In genomic region chr2:231065966-231066365, GRCh38 we compare ENCODE assay signal across 1 cellular context.
TF ChIP-seq lines count a peak whose summit lies in the region.

No MANE protein-coding gene starts in this region.

TF ChIP-seq in HepG2, 621 proteins besides CTCF, POLR2A, EP300 and RAD21 (continued from another document and continues in another):
- TF ChIP-seq, protein P1, sequence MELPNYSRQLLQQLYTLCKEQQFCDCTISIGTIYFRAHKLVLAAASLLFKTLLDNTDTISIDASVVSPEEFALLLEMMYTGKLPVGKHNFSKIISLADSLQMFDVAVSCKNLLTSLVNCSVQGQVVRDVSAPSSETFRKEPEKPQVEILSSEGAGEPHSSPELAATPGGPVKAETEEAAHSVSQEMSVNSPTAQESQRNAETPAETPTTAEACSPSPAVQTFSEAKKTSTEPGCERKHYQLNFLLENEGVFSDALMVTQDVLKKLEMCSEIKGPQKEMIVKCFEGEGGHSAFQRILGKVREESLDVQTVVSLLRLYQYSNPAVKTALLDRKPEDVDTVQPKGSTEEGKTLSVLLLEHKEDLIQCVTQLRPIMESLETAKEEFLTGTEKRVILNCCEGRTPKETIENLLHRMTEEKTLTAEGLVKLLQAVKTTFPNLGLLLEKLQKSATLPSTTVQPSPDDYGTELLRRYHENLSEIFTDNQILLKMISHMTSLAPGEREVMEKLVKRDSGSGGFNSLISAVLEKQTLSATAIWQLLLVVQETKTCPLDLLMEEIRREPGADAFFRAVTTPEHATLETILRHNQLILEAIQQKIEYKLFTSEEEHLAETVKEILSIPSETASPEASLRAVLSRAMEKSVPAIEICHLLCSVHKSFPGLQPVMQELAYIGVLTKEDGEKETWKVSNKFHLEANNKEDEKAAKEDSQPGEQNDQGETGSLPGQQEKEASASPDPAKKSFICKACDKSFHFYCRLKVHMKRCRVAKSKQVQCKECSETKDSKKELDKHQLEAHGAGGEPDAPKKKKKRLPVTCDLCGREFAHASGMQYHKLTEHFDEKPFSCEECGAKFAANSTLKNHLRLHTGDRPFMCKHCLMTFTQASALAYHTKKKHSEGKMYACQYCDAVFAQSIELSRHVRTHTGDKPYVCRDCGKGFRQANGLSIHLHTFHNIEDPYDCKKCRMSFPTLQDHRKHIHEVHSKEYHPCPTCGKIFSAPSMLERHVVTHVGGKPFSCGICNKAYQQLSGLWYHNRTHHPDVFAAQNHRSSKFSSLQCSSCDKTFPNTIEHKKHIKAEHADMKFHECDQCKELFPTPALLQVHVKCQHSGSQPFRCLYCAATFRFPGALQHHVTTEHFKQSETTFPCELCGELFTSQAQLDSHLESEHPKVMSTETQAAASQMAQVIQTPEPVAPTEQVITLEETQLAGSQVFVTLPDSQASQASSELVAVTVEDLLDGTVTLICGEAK (IDR thresholded peaks at IDR 0.05): no peak
- TF ChIP-seq, protein P1 (CRISPR knock-in tag; IDR thresholded peaks at IDR 0.05): no peak
- TF ChIP-seq, protein P2, sequence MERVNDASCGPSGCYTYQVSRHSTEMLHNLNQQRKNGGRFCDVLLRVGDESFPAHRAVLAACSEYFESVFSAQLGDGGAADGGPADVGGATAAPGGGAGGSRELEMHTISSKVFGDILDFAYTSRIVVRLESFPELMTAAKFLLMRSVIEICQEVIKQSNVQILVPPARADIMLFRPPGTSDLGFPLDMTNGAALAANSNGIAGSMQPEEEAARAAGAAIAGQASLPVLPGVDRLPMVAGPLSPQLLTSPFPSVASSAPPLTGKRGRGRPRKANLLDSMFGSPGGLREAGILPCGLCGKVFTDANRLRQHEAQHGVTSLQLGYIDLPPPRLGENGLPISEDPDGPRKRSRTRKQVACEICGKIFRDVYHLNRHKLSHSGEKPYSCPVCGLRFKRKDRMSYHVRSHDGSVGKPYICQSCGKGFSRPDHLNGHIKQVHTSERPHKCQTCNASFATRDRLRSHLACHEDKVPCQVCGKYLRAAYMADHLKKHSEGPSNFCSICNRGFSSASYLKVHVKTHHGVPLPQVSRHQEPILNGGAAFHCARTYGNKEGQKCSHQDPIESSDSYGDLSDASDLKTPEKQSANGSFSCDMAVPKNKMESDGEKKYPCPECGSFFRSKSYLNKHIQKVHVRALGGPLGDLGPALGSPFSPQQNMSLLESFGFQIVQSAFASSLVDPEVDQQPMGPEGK (CRISPR knock-in tag; IDR thresholded peaks at IDR 0.05): peak; percentile 11; the same call in 1 of the 2 replicates
- TF ChIP-seq ARHGAP35 (CRISPR knock-in tag; IDR thresholded peaks at IDR 0.05; ENCODE audit: borderline replicate concordance) (no peak), PRDM10 (CRISPR knock-in tag; IDR thresholded peaks at IDR 0.05; ENCODE audit: low read depth) (0 out of 2 replicates have a peak, but pooled peaks have one; percentile 47), HMGXB3 (CRISPR knock-in tag; IDR thresholded peaks at IDR 0.05; ENCODE audit: borderline replicate concordance) (no peak), ZNF264 (CRISPR knock-in tag; IDR thresholded peaks at IDR 0.05) (no peak), BHLHE40 (IDR thresholded peaks at IDR 0.05; ENCODE audit: low read length) (no peak), PHF5A (CRISPR knock-in tag; IDR thresholded peaks at IDR 0.05; ENCODE audit: low read depth, unreplicated experiment) (peak; percentile 70), TEAD2 (CRISPR knock-in tag; IDR thresholded peaks at IDR 0.05) (no peak), ZBTB1 (CRISPR knock-in tag; IDR thresholded peaks at IDR 0.05; ENCODE audit: borderline replicate concordance) (no peak)
- TF ChIP-seq, protein P3, sequence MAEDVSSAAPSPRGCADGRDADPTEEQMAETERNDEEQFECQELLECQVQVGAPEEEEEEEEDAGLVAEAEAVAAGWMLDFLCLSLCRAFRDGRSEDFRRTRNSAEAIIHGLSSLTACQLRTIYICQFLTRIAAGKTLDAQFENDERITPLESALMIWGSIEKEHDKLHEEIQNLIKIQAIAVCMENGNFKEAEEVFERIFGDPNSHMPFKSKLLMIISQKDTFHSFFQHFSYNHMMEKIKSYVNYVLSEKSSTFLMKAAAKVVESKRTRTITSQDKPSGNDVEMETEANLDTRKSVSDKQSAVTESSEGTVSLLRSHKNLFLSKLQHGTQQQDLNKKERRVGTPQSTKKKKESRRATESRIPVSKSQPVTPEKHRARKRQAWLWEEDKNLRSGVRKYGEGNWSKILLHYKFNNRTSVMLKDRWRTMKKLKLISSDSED (CRISPR knock-in tag; IDR thresholded peaks at IDR 0.05): no peak
- TF ChIP-seq, protein P4, sequence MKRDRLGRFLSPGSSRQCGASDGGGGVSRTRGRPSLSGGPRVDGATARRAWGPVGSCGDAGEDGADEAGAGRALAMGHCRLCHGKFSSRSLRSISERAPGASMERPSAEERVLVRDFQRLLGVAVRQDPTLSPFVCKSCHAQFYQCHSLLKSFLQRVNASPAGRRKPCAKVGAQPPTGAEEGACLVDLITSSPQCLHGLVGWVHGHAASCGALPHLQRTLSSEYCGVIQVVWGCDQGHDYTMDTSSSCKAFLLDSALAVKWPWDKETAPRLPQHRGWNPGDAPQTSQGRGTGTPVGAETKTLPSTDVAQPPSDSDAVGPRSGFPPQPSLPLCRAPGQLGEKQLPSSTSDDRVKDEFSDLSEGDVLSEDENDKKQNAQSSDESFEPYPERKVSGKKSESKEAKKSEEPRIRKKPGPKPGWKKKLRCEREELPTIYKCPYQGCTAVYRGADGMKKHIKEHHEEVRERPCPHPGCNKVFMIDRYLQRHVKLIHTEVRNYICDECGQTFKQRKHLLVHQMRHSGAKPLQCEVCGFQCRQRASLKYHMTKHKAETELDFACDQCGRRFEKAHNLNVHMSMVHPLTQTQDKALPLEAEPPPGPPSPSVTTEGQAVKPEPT (CRISPR knock-in tag; IDR thresholded peaks at IDR 0.05; ENCODE audit: low read depth): no peak
- TF ChIP-seq, protein P5, sequence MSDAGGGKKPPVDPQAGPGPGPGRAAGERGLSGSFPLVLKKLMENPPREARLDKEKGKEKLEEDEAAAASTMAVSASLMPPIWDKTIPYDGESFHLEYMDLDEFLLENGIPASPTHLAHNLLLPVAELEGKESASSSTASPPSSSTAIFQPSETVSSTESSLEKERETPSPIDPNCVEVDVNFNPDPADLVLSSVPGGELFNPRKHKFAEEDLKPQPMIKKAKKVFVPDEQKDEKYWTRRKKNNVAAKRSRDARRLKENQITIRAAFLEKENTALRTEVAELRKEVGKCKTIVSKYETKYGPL (CRISPR knock-in tag; IDR thresholded peaks at IDR 0.05): peak; percentile 96
- TF ChIP-seq, protein P6, sequence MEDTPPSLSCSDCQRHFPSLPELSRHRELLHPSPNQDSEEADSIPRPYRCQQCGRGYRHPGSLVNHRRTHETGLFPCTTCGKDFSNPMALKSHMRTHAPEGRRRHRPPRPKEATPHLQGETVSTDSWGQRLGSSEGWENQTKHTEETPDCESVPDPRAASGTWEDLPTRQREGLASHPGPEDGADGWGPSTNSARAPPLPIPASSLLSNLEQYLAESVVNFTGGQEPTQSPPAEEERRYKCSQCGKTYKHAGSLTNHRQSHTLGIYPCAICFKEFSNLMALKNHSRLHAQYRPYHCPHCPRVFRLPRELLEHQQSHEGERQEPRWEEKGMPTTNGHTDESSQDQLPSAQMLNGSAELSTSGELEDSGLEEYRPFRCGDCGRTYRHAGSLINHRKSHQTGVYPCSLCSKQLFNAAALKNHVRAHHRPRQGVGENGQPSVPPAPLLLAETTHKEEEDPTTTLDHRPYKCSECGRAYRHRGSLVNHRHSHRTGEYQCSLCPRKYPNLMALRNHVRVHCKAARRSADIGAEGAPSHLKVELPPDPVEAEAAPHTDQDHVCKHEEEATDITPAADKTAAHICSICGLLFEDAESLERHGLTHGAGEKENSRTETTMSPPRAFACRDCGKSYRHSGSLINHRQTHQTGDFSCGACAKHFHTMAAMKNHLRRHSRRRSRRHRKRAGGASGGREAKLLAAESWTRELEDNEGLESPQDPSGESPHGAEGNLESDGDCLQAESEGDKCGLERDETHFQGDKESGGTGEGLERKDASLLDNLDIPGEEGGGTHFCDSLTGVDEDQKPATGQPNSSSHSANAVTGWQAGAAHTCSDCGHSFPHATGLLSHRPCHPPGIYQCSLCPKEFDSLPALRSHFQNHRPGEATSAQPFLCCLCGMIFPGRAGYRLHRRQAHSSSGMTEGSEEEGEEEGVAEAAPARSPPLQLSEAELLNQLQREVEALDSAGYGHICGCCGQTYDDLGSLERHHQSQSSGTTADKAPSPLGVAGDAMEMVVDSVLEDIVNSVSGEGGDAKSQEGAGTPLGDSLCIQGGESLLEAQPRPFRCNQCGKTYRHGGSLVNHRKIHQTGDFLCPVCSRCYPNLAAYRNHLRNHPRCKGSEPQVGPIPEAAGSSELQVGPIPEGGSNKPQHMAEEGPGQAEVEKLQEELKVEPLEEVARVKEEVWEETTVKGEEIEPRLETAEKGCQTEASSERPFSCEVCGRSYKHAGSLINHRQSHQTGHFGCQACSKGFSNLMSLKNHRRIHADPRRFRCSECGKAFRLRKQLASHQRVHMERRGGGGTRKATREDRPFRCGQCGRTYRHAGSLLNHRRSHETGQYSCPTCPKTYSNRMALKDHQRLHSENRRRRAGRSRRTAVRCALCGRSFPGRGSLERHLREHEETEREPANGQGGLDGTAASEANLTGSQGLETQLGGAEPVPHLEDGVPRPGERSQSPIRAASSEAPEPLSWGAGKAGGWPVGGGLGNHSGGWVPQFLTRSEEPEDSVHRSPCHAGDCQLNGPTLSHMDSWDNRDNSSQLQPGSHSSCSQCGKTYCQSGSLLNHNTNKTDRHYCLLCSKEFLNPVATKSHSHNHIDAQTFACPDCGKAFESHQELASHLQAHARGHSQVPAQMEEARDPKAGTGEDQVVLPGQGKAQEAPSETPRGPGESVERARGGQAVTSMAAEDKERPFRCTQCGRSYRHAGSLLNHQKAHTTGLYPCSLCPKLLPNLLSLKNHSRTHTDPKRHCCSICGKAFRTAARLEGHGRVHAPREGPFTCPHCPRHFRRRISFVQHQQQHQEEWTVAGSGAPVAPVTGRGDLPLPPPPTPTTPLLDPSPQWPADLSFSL (CRISPR knock-in tag; IDR thresholded peaks at IDR 0.05): no peak
